8 cellular contexts compared by ENCODE assay signal in the genomic region with DNA sequence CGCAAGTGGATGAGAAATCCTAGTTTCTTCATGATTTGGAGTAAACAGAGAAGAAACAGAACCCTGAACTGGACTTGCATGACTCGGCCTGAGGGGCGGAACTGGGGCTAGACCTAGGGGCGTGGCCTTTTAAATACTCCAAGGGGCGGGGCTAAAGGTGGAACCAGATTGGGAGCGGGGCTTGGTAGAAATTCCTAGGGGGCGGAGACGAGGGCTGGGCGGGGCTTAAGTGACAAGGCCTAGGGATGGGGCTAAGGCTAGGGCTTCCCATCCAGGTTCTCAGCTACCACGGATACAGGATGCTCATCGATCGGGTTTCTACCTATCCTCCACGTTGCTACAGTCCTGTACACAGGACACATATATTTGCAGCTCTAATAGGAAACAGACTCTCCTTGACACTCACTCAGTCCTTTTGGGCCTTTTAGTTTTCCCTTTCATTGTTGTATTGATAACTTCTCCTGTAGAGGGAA. TPM values are rescaled to one million over a fixed set of nuclear protein-coding genes. Genes with fewer than 3 reads are reported as not detected.
A peak's percentile ranks its signal among the peaks of the same experiment; 100 is the strongest.
DNase-seq lines count a peak whose midpoint lies in the region; TF ChIP-seq lines count a peak whose summit lies in the region.

No MANE protein-coding gene starts in this region.

- no peaks in the 10 kb centered on the region for H4K20me1 ChIP-seq in GM23248 (ENCODE audit: insufficient read depth)
- H4K20me1 ChIP-seq in Karpas-422 (ENCODE audit: insufficient read depth, low read depth, low read length), result no peaks in the 10 kb centered on the region
- H4K20me1 ChIP-seq in smooth muscle cell (ENCODE audit: low read depth), result no peaks in the 10 kb centered on the region

- peaks cover 20% of the 10 kb centered on the region for H3F3A ChIP-seq in GM23248 (ENCODE audit: insufficient read depth)
- peaks cover 3% of the 10 kb centered on the region for H3F3A ChIP-seq in smooth muscle cell (ENCODE audit: low read depth)

- peak overlapping the region; percentile 85 for H2AFZ ChIP-seq in GM23248
- H2AFZ ChIP-seq in Karpas-422 (ENCODE audit: low read length), result peak overlapping the region; percentile 91
- peak overlapping the region; percentile 88 for H2AFZ ChIP-seq in smooth muscle cell (ENCODE audit: low read depth)

- H3K9me2 ChIP-seq in GM23248 (ENCODE audit: insufficient read depth) (no peaks in the 10 kb centered on the region), Karpas-422 (replicated peaks; ENCODE audit: insufficient read depth, low read length) (no peaks in the 10 kb centered on the region)

- H3K4me1 ChIP-seq in GM23248 (ENCODE audit: insufficient read depth) (peaks cover 20% of the 10 kb centered on the region), Karpas-422 (ENCODE audit: low read length) (peaks cover 9% of the 10 kb centered on the region), Peyer's patch (peaks cover 0 to 9% (median 0%) of the 10 kb centered on the region in 4 donors), breast epithelium (peaks cover 0 to 4% of the 10 kb centered on the region in 2 donors), smooth muscle cell (ENCODE audit: low read depth) (peaks cover 12% of the 10 kb centered on the region)

- H3K4me2 ChIP-seq in GM23248 (ENCODE audit: unreplicated experiment), result peak overlapping the region; percentile 84
- H3K4me2 ChIP-seq in Karpas-422 (ENCODE audit: low read depth, low read length, poor library complexity, severe bottlenecking), result peak overlapping the region; percentile 80
- H3K4me2 ChIP-seq in smooth muscle cell, result peak overlapping the region; percentile 96

- H3K79me2 ChIP-seq in GM23248 (ENCODE audit: insufficient read depth), result peaks cover 32% of the 10 kb centered on the region
- peaks cover 24% of the 10 kb centered on the region for H3K79me2 ChIP-seq in Karpas-422 (ENCODE audit: low read length)
- peaks cover 34% of the 10 kb centered on the region for H3K79me2 ChIP-seq in smooth muscle cell (ENCODE audit: low read depth)

- H3K9me3 ChIP-seq in GM23248 (ENCODE audit: low read depth), result no peaks in the 10 kb centered on the region
- H3K9me3 ChIP-seq in Karpas-422 (ENCODE audit: low read length), result peaks cover 7% of the 10 kb centered on the region
- peaks cover 0 to 3% (median 0%) of the 10 kb centered on the region in 4 donors for H3K9me3 ChIP-seq in Peyer's patch
- peaks cover 11 to 13% of the 10 kb centered on the region in 2 donors for H3K9me3 ChIP-seq in breast epithelium
- no peaks in the 10 kb centered on the region for H3K9me3 ChIP-seq in smooth muscle cell (replicated peaks; ENCODE audit: low read depth)

- H3K27ac ChIP-seq in GM23248, result peak overlapping the region; percentile 93
- peak overlapping the region; percentile 57 for H3K27ac ChIP-seq in Karpas-422 (ENCODE audit: low read length)
- H3K27ac ChIP-seq in Peyer's patch, result peak overlapping the region; percentile 97 to 98 (median 97)
- H3K27ac ChIP-seq in breast epithelium, result peak overlapping the region; percentile 98
- peak overlapping the region; percentile 94 for H3K27ac ChIP-seq in smooth muscle cell (ENCODE audit: low read depth)

- DNase-seq in GM10266 (ENCODE audit: extremely low spot score) (peak; percentile 84), GM23248 (peak; percentile 99), Karpas-422 (no peak), Peyer's patch (peak in 2 of 3 donors; percentile 93 to 95), breast epithelium (ENCODE audit: low spot score in 2 of 2) (peak in 1 of 2 donors; percentile 89), iPS-NIHi11 (ENCODE audit: low spot score) (peak; percentile 90), smooth muscle cell (lab: John Stamatoyannopoulos, UW; ENCODE audit: unreplicated experiment) (no peak)
- no peak for DNase-seq in central memory CD4-positive, alpha-beta T cell

- TF ChIP-seq CTCF in GM10266 (IDR thresholded peaks at IDR 0.05; ENCODE audit: control insufficient read depth, insufficient read depth, low read depth, missing control alignments) (no peak), Peyer's patch (IDR thresholded peaks at IDR 0.05) (no peak), breast epithelium (IDR thresholded peaks at IDR 0.05) (no peak), smooth muscle cell (IDR thresholded peaks at IDR 0.05; ENCODE audit: borderline replicate concordance, insufficient read depth, poor library complexity, severe bottlenecking) (no peak)

- H3K9ac ChIP-seq in GM23248 (peak overlapping the region; percentile 94), Karpas-422 (ENCODE audit: low read length) (peak overlapping the region; percentile 84), smooth muscle cell (ENCODE audit: low read depth) (no peak overlapping the region)

- H3K27me3 ChIP-seq in GM23248 (replicated peaks; ENCODE audit: insufficient read depth) (no peaks in the 10 kb centered on the region), Karpas-422 (ENCODE audit: low read length) (no peaks in the 10 kb centered on the region), Peyer's patch (no peaks in the 10 kb centered on the region), breast epithelium (no peaks in the 10 kb centered on the region), smooth muscle cell (ENCODE audit: low read depth) (no peaks in the 10 kb centered on the region)

- H3K4me3 ChIP-seq in GM23248 (peak overlapping the region; percentile 90), Karpas-422 (ENCODE audit: low read length) (peak overlapping the region; percentile 89), Peyer's patch (peak overlapping the region; percentile 88 to 98 (median 91)), breast epithelium (peak overlapping the region; percentile 78 to 97 (median 87)), smooth muscle cell (peak overlapping the region; percentile 100)

- H3K36me3 ChIP-seq in GM23248 (ENCODE audit: low read depth) (0 out of 2 replicates have a peak, but pooled peaks cover 2% of the 10 kb centered on the region), Karpas-422 (ENCODE audit: insufficient read depth, low read length) (peaks cover 4% of the 10 kb centered on the region; the same call in 1 of the 2 replicates), Peyer's patch (no peaks in the 10 kb centered on the region), breast epithelium (no peaks in the 10 kb centered on the region), smooth muscle cell (ENCODE audit: low read depth) (no peaks in the 10 kb centered on the region)

- in situ Hi-C loops in GM23248 (cut with MboI), result loop anchor here (25.0 kb wide), 1 partner anchor 477 kb away; no protein-coding TSS in a partner anchor

- no peak for TF ChIP-seq POLR2A in Peyer's patch (IDR thresholded peaks at IDR 0.05)
- no peak for TF ChIP-seq POLR2A in breast epithelium (IDR thresholded peaks at IDR 0.05)

- 1 to 2% methylated on average over 13 of the region's 13 CpGs for WGBS in GM23248 (ENCODE audit: low coverage in 1 of 2, low lambda C conversion rate in 2 of 2, missing lambda C conversion rate in 2 of 2), 2 experiments
- WGBS in smooth muscle cell (ENCODE audit: low lambda C conversion rate), result 7% methylated on average over 13 of the region's 13 CpGs

- intact Hi-C loops in breast epithelium (cut with DNase I; ENCODE audit: low total_unique reads), result no loop called here

RNA-seq across cellular contexts. Expression of a gene that starts 0.4 kb away (rescaled TPM):
- 3.9 and 12.4 TPM in 2 replicates for total RNA-seq in GM23248 (2014; rRNA removed; shearing (Covaris generic))
- 3.2 and 3.7 TPM in 2 replicates for polyA plus RNA-seq in GM23248 (2016; fragmentation: Nextera tagmentation; extraction: Ambion mirVana)
- 6.9 and 14.4 TPM in 2 replicates for total RNA-seq in Karpas-422 (2014; rRNA removed; shearing (Covaris generic); ENCODE audit: low replicate concordance)
- total RNA-seq in Peyer's patch, result 10 to 100 TPM in 2 of 4 donors, 1 to 10 TPM in 2; 4.4 to 23.1 (median 9.0) TPM
- total RNA-seq in breast epithelium, result 10 to 100 TPM; 10.1 to 27.4 (median 16.1) TPM
- total RNA-seq in smooth muscle cell, result 6.3 and 17.9 TPM in 2 replicates
- polyA plus RNA-seq in smooth muscle cell, result 3.5 and 3.7 TPM in 2 replicates

RNA-seq across cellular contexts. Expression of a gene that starts 14.0 kb away (rescaled TPM):
- 6.7 and 8.1 TPM in 2 replicates for total RNA-seq in GM23248 (2014; rRNA removed; shearing (Covaris generic))
- polyA plus RNA-seq in GM23248 (2016; fragmentation: Nextera tagmentation; extraction: Ambion mirVana) (9.5 and 13.4 TPM in 2 replicates), smooth muscle cell (7.8 and 8.9 TPM in 2 replicates)
- 8.4 and 42.2 TPM in 2 replicates for total RNA-seq in Karpas-422 (2014; rRNA removed; shearing (Covaris generic); ENCODE audit: low replicate concordance)
- total RNA-seq in Peyer's patch (10 to 100 TPM; 10.3 to 22.3 (median 14.2) TPM), breast epithelium (10 to 100 TPM; 18.4 to 39.1 (median 23.4) TPM), smooth muscle cell (22.8 and 23.8 TPM in 2 replicates)

RNA-seq across cellular contexts. Expression of a gene that starts 52.8 kb away (rescaled TPM):
- total RNA-seq in GM23248 (2014; rRNA removed; shearing (Covaris generic)), result 1.8 and 3.2 TPM in 2 replicates
- polyA plus RNA-seq in GM23248 (2016; fragmentation: Nextera tagmentation; extraction: Ambion mirVana) (0.61 and 1.2 TPM in 2 replicates), smooth muscle cell (2.4 and 2.8 TPM in 2 replicates)
- total RNA-seq in Karpas-422 (2014; rRNA removed; shearing (Covaris generic); ENCODE audit: low replicate concordance), result 2.5 and 5.0 TPM in 2 replicates
- total RNA-seq in Peyer's patch (1 to 10 TPM in 3 of 4 donors, not detected in 1; 1.1 to 5.0 (median 1.3) TPM), breast epithelium (1 to 10 TPM; 2.9 to 8.3 (median 3.6) TPM), smooth muscle cell (4.8 and 5.3 TPM in 2 replicates)

RNA-seq across cellular contexts. Expression of a gene that starts 59.3 kb away (rescaled TPM):
- not detected in 2 replicates for total RNA-seq in GM23248 (2014; rRNA removed; shearing (Covaris generic))
- not detected in 2 replicates for polyA plus RNA-seq in GM23248 (2016; fragmentation: Nextera tagmentation; extraction: Ambion mirVana)
- not detected in 2 replicates for total RNA-seq in Karpas-422 (2014; rRNA removed; shearing (Covaris generic); ENCODE audit: low replicate concordance)
- not detected for total RNA-seq in Peyer's patch
- total RNA-seq in breast epithelium, result not detected
- total RNA-seq in smooth muscle cell, result not detected in 2 replicates
- polyA plus RNA-seq in smooth muscle cell, result not detected in 2 replicates

Comparison
In these comparisons a context has a peak if more than half of its experiments do, and no peak if none do; other contexts are left out.
1. DNase-seq: peak in GM10266 (single experiment), GM23248 (single experiment), Peyer's patch (2 of 3) and iPS-NIHi11 (single experiment); none in Karpas-422 (single experiment), smooth muscle cell (single experiment) and central memory CD4-positive, alpha-beta T cell (single experiment).
2. Peak in every context shown above with its lines, with median percentiles within 50 percentile points of each other: H2AFZ ChIP-seq, H3K27ac ChIP-seq, H3K4me2 ChIP-seq and H3K4me3 ChIP-seq.